ENCODE assay signal across 27 cellular contexts in the genomic region with DNA sequence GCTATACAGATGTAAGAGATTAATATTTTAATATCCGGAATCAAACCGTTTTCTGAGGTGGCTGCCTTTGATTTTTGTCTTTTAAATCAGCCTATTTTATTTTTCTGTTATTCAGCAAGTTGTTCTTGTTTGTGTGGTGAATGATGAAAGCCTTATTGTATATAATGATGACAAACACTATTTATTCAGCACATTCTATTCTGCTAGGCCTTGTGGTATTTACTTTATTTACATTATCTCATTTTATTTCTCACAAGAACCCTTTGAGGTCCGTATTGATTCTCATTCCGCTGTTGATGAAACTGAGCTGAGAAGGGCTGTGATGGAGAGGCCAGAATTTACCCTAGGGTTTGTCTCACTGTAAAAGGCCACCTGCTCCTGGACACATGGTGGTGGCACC. TPM values are rescaled to one million over a fixed set of nuclear protein-coding genes. Genes with fewer than 3 reads are reported as not detected.
"Had no signal": no experiment of that assay in that cellular context is flagged by ENCODE, and none has a peak within 500 bp of the region (broad histone marks: within the 10 kb centered on the region; RNA-seq: fewer than 3 reads in every experiment).

No MANE protein-coding gene starts in this region.

- H3K36me3 ChIP-seq: adrenal gland, gastrocnemius medialis, left lung had no signal

- FAIRE-seq: astrocyte, kidney, TTC549 had no signal

- H3K27ac ChIP-seq: adrenal gland, gastrocnemius medialis, left lung, suprapubic skin had no signal

- H3K27me3 Mint-ChIP-seq: type B pancreatic cell had no signal

- H3K4me3 Mint-ChIP-seq: activated T-helper 1 cell treated with anti-CD3 and anti-CD28 coated beads, Interleukin-12 subunit alpha, Interleukin-12 subunit beta, Interleukin-2, Interleukin-4 antibody, amounts not matched to agents 30 ng/mL and 10 ng/mL and 1 ng/mL, durations not matched to agents 14 hours and 24 hours and 36 hours; nephron progenitor cell; stimulated activated naive CD8-positive, alpha-beta T cell treated with anti-CD3 and anti-CD28 coated beads, Interleukin-15, Interleukin-2, amounts not matched to agents 100 ng/mL and 50 ng/mL, for 24 hours; T-helper 2 cell treated with Interferon-gamma antibody and Interleukin-4, amounts not matched to agents 5 μg/mL and 100 μg/mL, for 36 hours; type B pancreatic cell had no signal

- DNase-seq: activated CD4-positive, alpha-beta T cell treated with anti-CD3 and anti-CD28 coated beads, Interleukin-2, amount 50 U/mL, for 4 hours; activated gamma-delta T cell treated with Interleukin-2 at 50 U/mL for 16 hours; activated T-cell treated with anti-CD3 and anti-CD28 coated beads for 4 hours; adrenal gland; gastrocnemius medialis; head of caudate nucleus; kidney; left lung; mammary epithelial cell; midbrain; nephron progenitor cell; nucleus accumbens; retina; stimulated activated CD4-positive, alpha-beta T cell treated with anti-CD3 and anti-CD28 coated beads, Interleukin-2, amount 100 ng/mL, for 48 hours had no signal

- H3K27ac Mint-ChIP-seq: activated naive CD4-positive, alpha-beta T cell treated with anti-CD3 and anti-CD28 coated beads, Interleukin-2, amount 50 U/mL, for 72 hours; activated T-helper 1 cell treated with anti-CD3 and anti-CD28 coated beads, Interleukin-12 subunit alpha, Interleukin-12 subunit beta, Interleukin-2, Interleukin-4 antibody, amounts not matched to agents 30 ng/mL and 10 ng/mL and 1 ng/mL, durations not matched to agents 14 hours and 24 hours and 36 hours; stimulated activated naive CD8-positive, alpha-beta T cell treated with anti-CD3 and anti-CD28 coated beads, Interleukin-15, Interleukin-2, amounts not matched to agents 100 ng/mL and 50 ng/mL, for 24 hours; T-helper 2 cell treated with Interferon-gamma antibody and Interleukin-4, amounts not matched to agents 5 μg/mL and 100 μg/mL, for 36 hours; type B pancreatic cell had no signal

- H3K36me3 Mint-ChIP-seq: activated naive CD4-positive, alpha-beta T cell treated with anti-CD3 and anti-CD28 coated beads, Interleukin-2, amount 50 U/mL, for 72 hours had no signal

- H3K9me3 Mint-ChIP-seq: activated naive CD4-positive, alpha-beta T cell treated with anti-CD3 and anti-CD28 coated beads, Interleukin-2, amount 50 U/mL, for 72 hours; activated T-helper 1 cell treated with anti-CD3 and anti-CD28 coated beads, Interleukin-12 subunit alpha, Interleukin-12 subunit beta, Interleukin-2, Interleukin-4 antibody, amounts not matched to agents 30 ng/mL and 10 ng/mL and 1 ng/mL, durations not matched to agents 14 hours and 24 hours and 36 hours; stimulated activated naive CD8-positive, alpha-beta T cell treated with anti-CD3 and anti-CD28 coated beads, Interleukin-15, Interleukin-2, amounts not matched to agents 100 ng/mL and 50 ng/mL, for 24 hours had no signal

- H3K9me3 ChIP-seq: adrenal gland, gastrocnemius medialis, left lung, suprapubic skin had no signal

- H3K4me3 ChIP-seq: adrenal gland, gastrocnemius medialis, left lung, suprapubic skin had no signal

- H3K27me3 ChIP-seq: adrenal gland, gastrocnemius medialis, left lung, suprapubic skin had no signal

- ATAC-seq: activated naive CD4-positive, alpha-beta T cell treated with anti-CD3 and anti-CD28 coated beads, Interleukin-2, amount 50 U/mL, for 72 hours; gastrocnemius medialis; left lung had no signal

RNA-seq across cellular contexts. Expression of a gene that starts 51.7 kb away (rescaled TPM):
- total RNA-seq: activated naive CD4-positive, alpha-beta T cell treated with anti-CD3 and anti-CD28 coated beads, Interleukin-2, amount 50 U/mL, for 72 hours; activated T-helper 1 cell treated with anti-CD3 and anti-CD28 coated beads, Interleukin-12 subunit alpha, Interleukin-12 subunit beta, Interleukin-2, Interleukin-4 antibody, amounts not matched to agents 30 ng/mL and 10 ng/mL and 1 ng/mL, durations not matched to agents 14 hours and 24 hours and 36 hours; astrocyte; chondrocyte; dermis microvascular lymphatic vessel endothelial cell; epithelial cell of proximal tubule; gastrocnemius medialis; kidney; mammary epithelial cell; myocyte; posterior vena cava; suprapubic skin had no signal
